In genomic region chr18:46373787-46374186, GRCh38 we compare ENCODE assay signal across 1 cellular context.
TF ChIP-seq lines count a peak whose summit lies in the region.

No MANE protein-coding gene starts in this region.

TF ChIP-seq in GM23338, 12 proteins besides CTCF, POLR2A, EP300 and RAD21 (continued from another document):
- TF ChIP-seq, protein P1, sequence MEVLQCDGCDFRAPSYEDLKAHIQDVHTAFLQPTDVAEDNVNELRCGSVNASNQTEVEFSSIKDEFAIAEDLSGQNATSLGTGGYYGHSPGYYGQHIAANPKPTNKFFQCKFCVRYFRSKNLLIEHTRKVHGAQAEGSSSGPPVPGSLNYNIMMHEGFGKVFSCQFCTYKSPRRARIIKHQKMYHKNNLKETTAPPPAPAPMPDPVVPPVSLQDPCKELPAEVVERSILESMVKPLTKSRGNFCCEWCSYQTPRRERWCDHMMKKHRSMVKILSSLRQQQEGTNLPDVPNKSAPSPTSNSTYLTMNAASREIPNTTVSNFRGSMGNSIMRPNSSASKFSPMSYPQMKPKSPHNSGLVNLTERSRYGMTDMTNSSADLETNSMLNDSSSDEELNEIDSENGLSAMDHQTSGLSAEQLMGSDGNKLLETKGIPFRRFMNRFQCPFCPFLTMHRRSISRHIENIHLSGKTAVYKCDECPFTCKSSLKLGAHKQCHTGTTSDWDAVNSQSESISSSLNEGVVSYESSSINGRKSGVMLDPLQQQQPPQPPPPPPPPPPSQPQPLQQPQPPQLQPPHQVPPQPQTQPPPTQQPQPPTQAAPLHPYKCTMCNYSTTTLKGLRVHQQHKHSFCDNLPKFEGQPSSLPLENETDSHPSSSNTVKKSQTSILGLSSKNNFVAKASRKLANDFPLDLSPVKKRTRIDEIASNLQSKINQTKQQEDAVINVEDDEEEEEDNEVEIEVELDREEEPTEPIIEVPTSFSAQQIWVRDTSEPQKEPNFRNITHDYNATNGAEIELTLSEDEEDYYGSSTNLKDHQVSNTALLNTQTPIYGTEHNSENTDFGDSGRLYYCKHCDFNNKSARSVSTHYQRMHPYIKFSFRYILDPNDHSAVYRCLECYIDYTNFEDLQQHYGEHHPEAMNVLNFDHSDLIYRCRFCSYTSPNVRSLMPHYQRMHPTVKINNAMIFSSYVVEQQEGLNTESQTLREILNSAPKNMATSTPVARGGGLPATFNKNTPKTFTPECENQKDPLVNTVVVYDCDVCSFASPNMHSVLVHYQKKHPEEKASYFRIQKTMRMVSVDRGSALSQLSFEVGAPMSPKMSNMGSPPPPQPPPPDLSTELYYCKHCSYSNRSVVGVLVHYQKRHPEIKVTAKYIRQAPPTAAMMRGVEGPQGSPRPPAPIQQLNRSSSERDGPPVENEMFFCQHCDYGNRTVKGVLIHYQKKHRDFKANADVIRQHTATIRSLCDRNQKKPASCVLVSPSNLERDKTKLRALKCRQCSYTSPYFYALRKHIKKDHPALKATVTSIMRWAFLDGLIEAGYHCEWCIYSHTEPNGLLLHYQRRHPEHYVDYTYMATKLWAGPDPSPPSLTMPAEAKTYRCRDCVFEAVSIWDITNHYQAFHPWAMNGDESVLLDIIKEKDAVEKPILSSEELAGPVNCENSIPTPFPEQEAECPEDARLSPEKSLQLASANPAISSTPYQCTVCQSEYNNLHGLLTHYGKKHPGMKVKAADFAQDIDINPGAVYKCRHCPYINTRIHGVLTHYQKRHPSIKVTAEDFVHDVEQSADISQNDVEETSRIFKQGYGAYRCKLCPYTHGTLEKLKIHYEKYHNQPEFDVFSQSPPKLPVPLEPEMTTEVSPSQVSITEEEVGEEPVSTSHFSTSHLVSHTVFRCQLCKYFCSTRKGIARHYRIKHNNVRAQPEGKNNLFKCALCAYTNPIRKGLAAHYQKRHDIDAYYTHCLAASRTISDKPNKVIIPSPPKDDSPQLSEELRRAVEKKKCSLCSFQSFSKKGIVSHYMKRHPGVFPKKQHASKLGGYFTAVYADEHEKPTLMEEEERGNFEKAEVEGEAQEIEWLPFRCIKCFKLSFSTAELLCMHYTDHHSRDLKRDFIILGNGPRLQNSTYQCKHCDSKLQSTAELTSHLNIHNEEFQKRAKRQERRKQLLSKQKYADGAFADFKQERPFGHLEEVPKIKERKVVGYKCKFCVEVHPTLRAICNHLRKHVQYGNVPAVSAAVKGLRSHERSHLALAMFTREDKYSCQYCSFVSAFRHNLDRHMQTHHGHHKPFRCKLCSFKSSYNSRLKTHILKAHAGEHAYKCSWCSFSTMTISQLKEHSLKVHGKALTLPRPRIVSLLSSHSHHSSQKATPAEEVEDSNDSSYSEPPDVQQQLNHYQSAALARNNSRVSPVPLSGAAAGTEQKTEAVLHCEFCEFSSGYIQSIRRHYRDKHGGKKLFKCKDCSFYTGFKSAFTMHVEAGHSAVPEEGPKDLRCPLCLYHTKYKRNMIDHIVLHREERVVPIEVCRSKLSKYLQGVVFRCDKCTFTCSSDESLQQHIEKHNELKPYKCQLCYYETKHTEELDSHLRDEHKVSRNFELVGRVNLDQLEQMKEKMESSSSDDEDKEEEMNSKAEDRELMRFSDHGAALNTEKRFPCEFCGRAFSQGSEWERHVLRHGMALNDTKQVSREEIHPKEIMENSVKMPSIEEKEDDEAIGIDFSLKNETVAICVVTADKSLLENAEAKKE (CRISPR knock-in tag; IDR thresholded peaks at IDR 0.05): no peak
- TF ChIP-seq, protein P2, sequence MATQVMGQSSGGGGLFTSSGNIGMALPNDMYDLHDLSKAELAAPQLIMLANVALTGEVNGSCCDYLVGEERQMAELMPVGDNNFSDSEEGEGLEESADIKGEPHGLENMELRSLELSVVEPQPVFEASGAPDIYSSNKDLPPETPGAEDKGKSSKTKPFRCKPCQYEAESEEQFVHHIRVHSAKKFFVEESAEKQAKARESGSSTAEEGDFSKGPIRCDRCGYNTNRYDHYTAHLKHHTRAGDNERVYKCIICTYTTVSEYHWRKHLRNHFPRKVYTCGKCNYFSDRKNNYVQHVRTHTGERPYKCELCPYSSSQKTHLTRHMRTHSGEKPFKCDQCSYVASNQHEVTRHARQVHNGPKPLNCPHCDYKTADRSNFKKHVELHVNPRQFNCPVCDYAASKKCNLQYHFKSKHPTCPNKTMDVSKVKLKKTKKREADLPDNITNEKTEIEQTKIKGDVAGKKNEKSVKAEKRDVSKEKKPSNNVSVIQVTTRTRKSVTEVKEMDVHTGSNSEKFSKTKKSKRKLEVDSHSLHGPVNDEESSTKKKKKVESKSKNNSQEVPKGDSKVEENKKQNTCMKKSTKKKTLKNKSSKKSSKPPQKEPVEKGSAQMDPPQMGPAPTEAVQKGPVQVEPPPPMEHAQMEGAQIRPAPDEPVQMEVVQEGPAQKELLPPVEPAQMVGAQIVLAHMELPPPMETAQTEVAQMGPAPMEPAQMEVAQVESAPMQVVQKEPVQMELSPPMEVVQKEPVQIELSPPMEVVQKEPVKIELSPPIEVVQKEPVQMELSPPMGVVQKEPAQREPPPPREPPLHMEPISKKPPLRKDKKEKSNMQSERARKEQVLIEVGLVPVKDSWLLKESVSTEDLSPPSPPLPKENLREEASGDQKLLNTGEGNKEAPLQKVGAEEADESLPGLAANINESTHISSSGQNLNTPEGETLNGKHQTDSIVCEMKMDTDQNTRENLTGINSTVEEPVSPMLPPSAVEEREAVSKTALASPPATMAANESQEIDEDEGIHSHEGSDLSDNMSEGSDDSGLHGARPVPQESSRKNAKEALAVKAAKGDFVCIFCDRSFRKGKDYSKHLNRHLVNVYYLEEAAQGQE (IDR thresholded peaks at IDR 0.05; ENCODE audit: unreplicated experiment): no peak
- TF ChIP-seq, protein P3, sequence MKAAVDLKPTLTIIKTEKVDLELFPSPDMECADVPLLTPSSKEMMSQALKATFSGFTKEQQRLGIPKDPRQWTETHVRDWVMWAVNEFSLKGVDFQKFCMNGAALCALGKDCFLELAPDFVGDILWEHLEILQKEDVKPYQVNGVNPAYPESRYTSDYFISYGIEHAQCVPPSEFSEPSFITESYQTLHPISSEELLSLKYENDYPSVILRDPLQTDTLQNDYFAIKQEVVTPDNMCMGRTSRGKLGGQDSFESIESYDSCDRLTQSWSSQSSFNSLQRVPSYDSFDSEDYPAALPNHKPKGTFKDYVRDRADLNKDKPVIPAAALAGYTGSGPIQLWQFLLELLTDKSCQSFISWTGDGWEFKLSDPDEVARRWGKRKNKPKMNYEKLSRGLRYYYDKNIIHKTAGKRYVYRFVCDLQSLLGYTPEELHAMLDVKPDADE (IDR thresholded peaks at IDR 0.05): no peak
- TF ChIP-seq CREB1 (CRISPR knock-in tag; IDR thresholded peaks at IDR 0.05; ENCODE audit: low read depth) (no peak), NANOG (IDR thresholded peaks at IDR 0.05; ENCODE audit: borderline replicate concordance) (no peak), EZH2 (IDR thresholded peaks at IDR 0.05; ENCODE audit: low read depth, unreplicated experiment) (no peak), ZNF331 (CRISPR knock-in tag; IDR thresholded peaks at IDR 0.05; ENCODE audit: low read depth) (no peak), POLR2AphosphoS5 (IDR thresholded peaks at IDR 0.05; ENCODE audit: low read depth) (no peak), JUNB (IDR thresholded peaks at IDR 0.05; ENCODE audit: unreplicated experiment) (no peak), ZNF114 (CRISPR knock-in tag; IDR thresholded peaks at IDR 0.05) (no peak), STAT1 (IDR thresholded peaks at IDR 0.05; ENCODE audit: unreplicated experiment) (no peak)
